In genomic region chr17:67474081-67474661, GRCh38 we compare ENCODE assay signal across 9 cellular contexts.
DNase-seq lines count a peak whose midpoint lies in the region; ATAC-seq and TF ChIP-seq lines count a peak whose summit lies in the region.
"Had no signal": no experiment of that assay in that cellular context is flagged by ENCODE, and none has a peak within 500 bp of the region (broad histone marks: within the 10 kb centered on the region; RNA-seq: fewer than 3 reads in every experiment).

No MANE protein-coding gene starts in this region.

- TF ChIP-seq CTCF in AG09319 (IDR thresholded peaks at IDR 0.05; ENCODE audit: low read depth, low read length) = no peak
- TF ChIP-seq CTCF in Loucy (conservative IDR thresholded peaks at IDR 0.05; ENCODE audit: low read length) = 0 out of 2 replicates have a peak, but pooled peaks have one; percentile 11

- no peaks in the 10 kb centered on the region for H3K27me3 ChIP-seq in Loucy (ENCODE audit: insufficient read depth, low read length, poor library complexity, severe bottlenecking)

- H4K20me1 ChIP-seq in Loucy (ENCODE audit: insufficient read depth, low read length, poor library complexity, severe bottlenecking) = no peaks in the 10 kb centered on the region

- peaks cover 52 to 78% (median 71%) of the 10 kb centered on the region in 4 donors for H3K4me1 Mint-ChIP-seq in naive thymus-derived CD8-positive, alpha-beta T cell

- 0 out of 2 replicates have a peak, but pooled peaks cover 3% of the 10 kb centered on the region for H3K79me2 ChIP-seq in Loucy (ENCODE audit: insufficient read depth, low read length)

- peaks cover 10% of the 10 kb centered on the region for H3K4me1 ChIP-seq in Loucy (ENCODE audit: insufficient read depth, low read length, poor library complexity, severe bottlenecking)

- POLR2A ChIA-PET in naive thymus-derived CD8-positive, alpha-beta T cell (lab: Charles Lee) = interaction anchor here (1.0 to 25.4 kb wide), 10 partner anchors 9 to 95 kb away, joined by 3 to 824 read pairs (median 14); partner anchors contain the start of gene PITPNC1

- no peaks in the 10 kb centered on the region for H3K36me3 ChIP-seq in Loucy (ENCODE audit: insufficient read depth, low read length)

- no peak overlapping the region for H3K4me3 ChIP-seq in Loucy (ENCODE audit: low read length, poor library complexity, severe bottlenecking)

- peak overlapping the region; percentile 66 to 84 (median 76) for H3K4me3 Mint-ChIP-seq in naive thymus-derived CD8-positive, alpha-beta T cell

- no peak for ATAC-seq in naive thymus-derived CD8-positive, alpha-beta T cell
- ATAC-seq in GM18861 (IDR thresholded peaks at IDR 0.05; ENCODE audit: unreplicated experiment) = no peak

- H3K27me3 Mint-ChIP-seq in naive thymus-derived CD8-positive, alpha-beta T cell = no peaks in the 10 kb centered on the region

- no peaks in the 10 kb centered on the region for H3F3A ChIP-seq in Loucy (ENCODE audit: low read depth)

- H3K27ac Mint-ChIP-seq in naive thymus-derived CD8-positive, alpha-beta T cell = peak overlapping the region; percentile 90 to 98 (median 96)

- H3K36me3 Mint-ChIP-seq in naive thymus-derived CD8-positive, alpha-beta T cell = peaks cover 0 to 5% (median 4%) of the 10 kb centered on the region in 3 donors

- H3K9me3 ChIP-seq in Loucy (ENCODE audit: insufficient read depth, low read depth, low read length) = no peaks in the 10 kb centered on the region

- H2AFZ ChIP-seq in Loucy (ENCODE audit: low read length) = no peak overlapping the region

- no peak overlapping the region for H3K9ac ChIP-seq in Loucy (ENCODE audit: low read depth, low read length, poor library complexity, severe bottlenecking)

- H3K9me3 Mint-ChIP-seq in naive thymus-derived CD8-positive, alpha-beta T cell = peaks cover 0 to 9% (median 0%) of the 10 kb centered on the region in 9 donors

- peak; percentile 78 for DNase-seq in AG09319 (ENCODE audit: extremely low read depth, low read depth)
- peak; percentile 77 for DNase-seq in dermis blood vessel endothelial cell
- no peak for DNase-seq in naive thymus-derived CD8-positive, alpha-beta T cell
- no peak for DNase-seq in DMS53 (lab: John Stamatoyannopoulos, UW)
- DNase-seq in NAMALWA (ENCODE audit: low spot score) = no peak
- no peak for DNase-seq in cerebellum (ENCODE audit: low spot score)
- DNase-seq: GDM1 had no signal

- H3K9me2 ChIP-seq in Loucy (replicated peaks; ENCODE audit: low read depth, low read length) = no peaks in the 10 kb centered on the region

- H3K4me2 ChIP-seq in Loucy (ENCODE audit: low read depth, low read length, poor library complexity, severe bottlenecking) = no peak overlapping the region

Comparison
In these comparisons a context has a peak if more than half of its experiments do, and no peak if none do; other contexts are left out.
1. DNase-seq: peak in AG09319 (single experiment) and dermis blood vessel endothelial cell (single experiment); none in naive thymus-derived CD8-positive, alpha-beta T cell (0 of 10), DMS53 (single experiment), NAMALWA (single experiment) and cerebellum (single experiment).